In the genomic region with DNA sequence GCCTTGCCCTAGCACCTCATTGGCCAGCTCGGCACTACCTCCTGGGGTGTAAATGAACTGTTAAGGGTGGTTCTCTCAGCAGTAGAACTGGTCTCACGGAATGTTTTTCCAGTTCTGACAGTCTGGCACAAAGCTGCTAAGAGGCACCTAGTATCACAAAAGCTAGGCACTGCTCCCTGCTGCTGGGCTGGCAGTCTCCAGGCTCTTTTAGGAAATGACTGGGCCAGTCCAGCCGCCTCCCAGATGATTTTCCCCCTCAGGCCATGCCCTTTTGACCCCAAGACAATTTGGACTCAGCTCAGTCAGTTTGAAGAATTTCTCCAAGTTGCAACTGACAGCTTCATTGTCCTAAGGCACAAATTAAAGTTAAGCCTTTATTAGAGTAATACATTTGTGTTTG, we compare ENCODE assay signal across 25 cellular contexts. TPM values are rescaled to one million over a fixed set of nuclear protein-coding genes. Genes with fewer than 3 reads are reported as not detected.
A peak's percentile ranks its signal among the peaks of the same experiment; 100 is the strongest.
DNase-seq lines count a peak whose midpoint lies in the region; TF ChIP-seq lines count a peak whose summit lies in the region.
"Had no signal": no experiment of that assay in that cellular context is flagged by ENCODE, and none has a peak within 500 bp of the region (broad histone marks: within the 10 kb centered on the region; RNA-seq: fewer than 3 reads in every experiment).

No MANE protein-coding gene starts in this region.

- H3K4me3 ChIP-seq in LNCaP clone FGC (ENCODE audit: low read depth, low read length) (no peak overlapping the region), endodermal cell (ENCODE audit: low read length) (no peak overlapping the region)
- H3K4me3 ChIP-seq: BLaER1, coronary artery, GM12878, stomach, vagina had no signal

- intact Hi-C loops in activated naive CD4-positive, alpha-beta T cell treated with anti-CD3 and anti-CD28 coated beads for 36 hours (cut with micrococcal nuclease) = no loop called here
- intact Hi-C loops in posterior cingulate gyrus (cut with DNase I) = no loop called here

- H3K27ac ChIP-seq in endodermal cell (ENCODE audit: low read depth, low read length) = peak overlapping the region; percentile 75
- H3K27ac ChIP-seq: BLaER1, brain microvascular endothelial cell, coronary artery, stomach, vagina had no signal

- H3K9me3 ChIP-seq in endodermal cell (ENCODE audit: control insufficient read depth, low read length) = no peaks in the 10 kb centered on the region
- H3K9me3 ChIP-seq: BLaER1, vagina had no signal

- H3K27me3 ChIP-seq in endodermal cell (ENCODE audit: control insufficient read depth, insufficient read depth, low read length, poor library complexity, severe bottlenecking) = no peaks in the 10 kb centered on the region
- H3K27me3 ChIP-seq: brain microvascular endothelial cell, vagina had no signal

- 45% methylated on average over 3 of the region's 3 CpGs; no CpG with 5 or more reads in 1 of the 2 experiments for WGBS in endodermal cell (ENCODE audit: insufficient coverage in 1 of 2, insufficient read length in 1 of 2), 2 experiments

- H3K27ac Mint-ChIP-seq in endodermal cell (peak overlapping the region; percentile 54), mesothelial cell of epicardium (peak overlapping the region; percentile 94)
- H3K27ac Mint-ChIP-seq in activated naive CD4-positive, alpha-beta T cell treated with anti-CD3 and anti-CD28 coated beads for 36 hours = no peak overlapping the region
- H3K27ac Mint-ChIP-seq: activated CD8-positive, alpha-beta memory T cell treated with anti-CD3 and anti-CD28 coated beads, Interleukin-2, amount 10 ng/mL, durations not matched to agents 7 days and 5 days had no signal

- H3K9me3 Mint-ChIP-seq in endodermal cell (no peaks in the 10 kb centered on the region), mesothelial cell of epicardium (peaks cover 8% of the 10 kb centered on the region)
- no peaks in the 10 kb centered on the region for H3K9me3 Mint-ChIP-seq in activated naive CD4-positive, alpha-beta T cell treated with anti-CD3 and anti-CD28 coated beads for 36 hours

- H3K27me3 Mint-ChIP-seq in endodermal cell (ENCODE audit: insufficient read depth) = no peaks in the 10 kb centered on the region
- no peaks in the 10 kb centered on the region for H3K27me3 Mint-ChIP-seq in mesothelial cell of epicardium (ENCODE audit: low read depth)
- no peaks in the 10 kb centered on the region for H3K27me3 Mint-ChIP-seq in activated naive CD4-positive, alpha-beta T cell treated with anti-CD3 and anti-CD28 coated beads for 36 hours (ENCODE audit: low read depth)
- H3K27me3 Mint-ChIP-seq: activated CD8-positive, alpha-beta memory T cell treated with anti-CD3 and anti-CD28 coated beads, Interleukin-2, amount 10 ng/mL, durations not matched to agents 7 days and 5 days had no signal

- CTCF ChIA-PET in activated naive CD4-positive, alpha-beta T cell treated with anti-CD3 and anti-CD28 coated beads for 36 hours (lab: Charles Lee) = no interaction called here

- H3K9ac ChIP-seq in endodermal cell (ENCODE audit: extremely low read depth, low read length, poor library complexity, severe bottlenecking) = no peak overlapping the region
- H3K9ac ChIP-seq: BLaER1 had no signal

- DNase-seq in COLO829 (ENCODE audit: low spot score) = peak; percentile 25
- DNase-seq in LNCaP clone FGC (ENCODE audit: low read depth) = peak; percentile 45
- peak; percentile 77 for DNase-seq in endodermal cell
- no peak for DNase-seq in mesothelial cell of epicardium (ENCODE audit: low spot score in 2 of 2, unreplicated experiment in 2 of 2)
- no peak for DNase-seq in activated naive CD4-positive, alpha-beta T cell treated with anti-CD3 and anti-CD28 coated beads for 36 hours
- DNase-seq in NCI-H526 (lab: John Stamatoyannopoulos, UW) = no peak
- DNase-seq in SKM-1 treated with dmso at 0.1 percent for 144 hours (lab: John Stamatoyannopoulos, UW; ENCODE audit: unreplicated experiment) = no peak
- DNase-seq in posterior cingulate gyrus = no peak
- DNase-seq: activated CD4-positive, alpha-beta T cell treated with anti-CD3 and anti-CD28 coated beads for 4 hours; activated CD8-positive, alpha-beta memory T cell treated with anti-CD3 and anti-CD28 coated beads, Interleukin-2, amount 10 ng/mL, durations not matched to agents 7 days and 5 days; brain microvascular endothelial cell; GF-D8; IMR-90; NCI-H187; NCI-H2227 treated with DMSO at 0.1 percent for 48 hours; NK-92 treated with Interleukin-12 subunit alpha and Interleukin-12 subunit beta, amount 100 ng/mL, for 24 hours; RPMI8226; stomach had no signal

- H3K36me3 ChIP-seq in endodermal cell (ENCODE audit: control insufficient read depth, insufficient read depth, low read length) = no peaks in the 10 kb centered on the region
- H3K36me3 ChIP-seq: BLaER1, brain microvascular endothelial cell, stomach, vagina had no signal

- TF ChIP-seq CTCF in LNCaP clone FGC (IDR thresholded peaks at IDR 0.05; ENCODE audit: control insufficient read depth, extremely low read depth, insufficient read depth) = no peak
- TF ChIP-seq CTCF in endodermal cell (conservative IDR thresholded peaks at IDR 0.05) = no peak
- no peak for TF ChIP-seq CTCF in mesothelial cell of epicardium (IDR thresholded peaks at IDR 0.05; ENCODE audit: unreplicated experiment)

- H3K4me1 ChIP-seq in endodermal cell (ENCODE audit: control insufficient read depth, insufficient read depth, low read length) = no peaks in the 10 kb centered on the region
- H3K4me1 ChIP-seq: BLaER1, stomach, vagina had no signal

- H3K4me1 Mint-ChIP-seq in endodermal cell (peaks cover 16% of the 10 kb centered on the region), mesothelial cell of epicardium (peaks cover 32% of the 10 kb centered on the region)
- peaks cover under 1% of the 10 kb centered on the region for H3K4me1 Mint-ChIP-seq in activated naive CD4-positive, alpha-beta T cell treated with anti-CD3 and anti-CD28 coated beads for 36 hours (ENCODE audit: low read depth)
- H3K4me1 Mint-ChIP-seq: activated CD8-positive, alpha-beta memory T cell treated with anti-CD3 and anti-CD28 coated beads, Interleukin-2, amount 10 ng/mL, durations not matched to agents 7 days and 5 days had no signal

- H3K36me3 Mint-ChIP-seq in endodermal cell (ENCODE audit: low read depth) (no peaks in the 10 kb centered on the region), mesothelial cell of epicardium (no peaks in the 10 kb centered on the region)
- no peaks in the 10 kb centered on the region for H3K36me3 Mint-ChIP-seq in activated naive CD4-positive, alpha-beta T cell treated with anti-CD3 and anti-CD28 coated beads for 36 hours (ENCODE audit: low read depth)
- H3K36me3 Mint-ChIP-seq: activated CD8-positive, alpha-beta memory T cell treated with anti-CD3 and anti-CD28 coated beads, Interleukin-2, amount 10 ng/mL, durations not matched to agents 7 days and 5 days had no signal

- H3K4me3 Mint-ChIP-seq in endodermal cell = no peak overlapping the region
- no peak overlapping the region for H3K4me3 Mint-ChIP-seq in mesothelial cell of epicardium
- H3K4me3 Mint-ChIP-seq in activated naive CD4-positive, alpha-beta T cell treated with anti-CD3 and anti-CD28 coated beads for 36 hours = no peak overlapping the region
- H3K4me3 Mint-ChIP-seq: activated CD8-positive, alpha-beta memory T cell treated with anti-CD3 and anti-CD28 coated beads, Interleukin-2, amount 10 ng/mL, durations not matched to agents 7 days and 5 days had no signal

RNA-seq across cellular contexts. Expression of gene FRMD7, which starts 8.0 kb away (rescaled TPM):
- not detected for total RNA-seq in endodermal cell
- polyA plus RNA-seq in endodermal cell (2013, experiment 1 of 2) = not detected
- 0.21 TPM for polyA plus RNA-seq in endodermal cell (2013, experiment 2 of 2)
- 0.07 to 0.18 TPM (median 0.13 TPM) in 3 replicates for total RNA-seq in mesothelial cell of epicardium
- total RNA-seq in activated naive CD4-positive, alpha-beta T cell treated with anti-CD3 and anti-CD28 coated beads for 36 hours = not detected
- total RNA-seq: A673; activated CD8-positive, alpha-beta memory T cell treated with anti-CD3 and anti-CD28 coated beads, Interleukin-2, amount 10 ng/mL, durations not matched to agents 7 days and 5 days; epithelial cell of proximal tubule; GM12878; H1; IMR-90; stomach; vagina had no signal
- polyA plus RNA-seq: H1, IMR-90, stomach had no signal

Comparison
In these comparisons a context has a peak if more than half of its experiments do, and no peak if none do; other contexts are left out.
1. DNase-seq: peak in COLO829 (single experiment), LNCaP clone FGC (single experiment) and endodermal cell (single experiment); none in mesothelial cell of epicardium (0 of 2), activated naive CD4-positive, alpha-beta T cell treated with anti-CD3 and anti-CD28 coated beads for 36 hours (single experiment), NCI-H526 (0 of 2), SKM-1 treated with dmso at 0.1 percent for 144 hours (single experiment) and posterior cingulate gyrus (0 of 10).